In the genomic region with DNA sequence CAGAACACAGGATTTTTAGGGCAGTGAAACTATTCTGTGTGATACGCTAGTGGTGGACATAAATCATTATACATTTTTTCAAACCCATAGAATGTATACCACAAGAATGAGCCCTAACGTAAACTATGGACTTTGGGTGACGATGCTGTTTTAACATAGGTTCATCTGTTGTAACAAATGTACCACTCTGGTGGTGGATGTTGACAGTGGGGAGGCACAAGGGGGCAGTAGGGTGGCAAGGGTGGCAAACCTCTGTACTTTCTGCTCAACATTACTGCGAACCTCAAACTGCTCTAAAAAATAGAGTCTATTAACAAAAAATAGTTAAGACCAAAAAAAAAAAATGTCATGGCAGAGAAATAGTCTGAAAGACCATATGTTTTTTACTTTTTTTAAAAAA, we compare ENCODE assay signal across 8 cellular contexts. TPM values are rescaled to one million over a fixed set of nuclear protein-coding genes. Genes with fewer than 3 reads are reported as not detected.
A peak's percentile ranks its signal among the peaks of the same experiment; 100 is the strongest.
DNase-seq lines count a peak whose midpoint lies in the region; ATAC-seq lines count a peak whose summit lies in the region.

No MANE protein-coding gene starts in this region.

- peaks cover 8% of the 10 kb centered on the region for H3K4me1 Mint-ChIP-seq in activated T-cell treated with anti-CD3 and anti-CD28 coated beads, Interleukin-2, amount 50 U/mL, for 4 hours (ENCODE audit: low read depth)

- ATAC-seq in activated T-cell treated with anti-CD3 and anti-CD28 coated beads, Interleukin-2, amount 50 U/mL, for 4 hours: peak; percentile 52 to 57
- ATAC-seq in left lobe of liver (peak; percentile 94), GM21390 (IDR thresholded peaks at IDR 0.05; ENCODE audit: unreplicated experiment) (no peak)

- no peaks in the 10 kb centered on the region for H3K9me3 Mint-ChIP-seq in activated T-cell treated with anti-CD3 and anti-CD28 coated beads, Interleukin-2, amount 50 U/mL, for 4 hours

- DNase-seq in stimulated activated CD4-positive, alpha-beta T cell treated with anti-CD3 and anti-CD28 coated beads, Interleukin-15, amount 100 ng/mL, for 24 hours: peak; percentile 29
- no peak for DNase-seq in stimulated activated CD4-positive, alpha-beta T cell treated with anti-CD3 and anti-CD28 coated beads, Interleukin-2, amount 100 ng/mL, for 48 hours
- DNase-seq in activated T-cell treated with anti-CD3 and anti-CD28 coated beads, Interleukin-2, amount 50 U/mL, for 4 hours: peak; percentile 40
- no peak for DNase-seq in left lobe of liver (ENCODE audit: low spot score)
- DNase-seq in NCI-H345 (lab: John Stamatoyannopoulos, UW): no peak
- no peak for DNase-seq in HCEC 1CT
- DNase-seq in NCI-H510A treated with DMSO at 0.1 percent for 48 hours (lab: John Stamatoyannopoulos, UW): no peak

- no peak overlapping the region for H3K4me3 Mint-ChIP-seq in activated T-cell treated with anti-CD3 and anti-CD28 coated beads, Interleukin-2, amount 50 U/mL, for 4 hours

- H3K36me3 Mint-ChIP-seq in activated T-cell treated with anti-CD3 and anti-CD28 coated beads, Interleukin-2, amount 50 U/mL, for 4 hours (ENCODE audit: insufficient read depth): no peaks in the 10 kb centered on the region

- H3K27me3 Mint-ChIP-seq in activated T-cell treated with anti-CD3 and anti-CD28 coated beads, Interleukin-2, amount 50 U/mL, for 4 hours (ENCODE audit: low read depth): no peaks in the 10 kb centered on the region

RNA-seq across cellular contexts. Expression of a gene that starts 9.1 kb away (rescaled TPM):
- 1 to 10 TPM; 3.7 to 4.5 (median 4.1) TPM for total RNA-seq in activated T-cell treated with anti-CD3 and anti-CD28 coated beads, Interleukin-2, amount 50 U/mL, for 4 hours
- total RNA-seq in left lobe of liver: 8.8 TPM

Comparison
In these comparisons a context has a peak if more than half of its experiments do, and no peak if none do; other contexts are left out.
1. DNase-seq: peak in stimulated activated CD4-positive, alpha-beta T cell treated with anti-CD3 and anti-CD28 coated beads, Interleukin-15, amount 100 ng/mL, for 24 hours (single experiment) and activated T-cell treated with anti-CD3 and anti-CD28 coated beads, Interleukin-2, amount 50 U/mL, for 4 hours (single experiment); none in stimulated activated CD4-positive, alpha-beta T cell treated with anti-CD3 and anti-CD28 coated beads, Interleukin-2, amount 100 ng/mL, for 48 hours (0 of 2), left lobe of liver (single experiment), NCI-H345 (single experiment), HCEC 1CT (single experiment) and NCI-H510A treated with DMSO at 0.1 percent for 48 hours (single experiment).